In genomic region chr4:24780936-24781538, GRCh38 we compare ENCODE assay signal across 20 cellular contexts. TPM values are rescaled to one million over a fixed set of nuclear protein-coding genes. Genes with fewer than 3 reads are reported as not detected.
"Had no signal": no experiment of that assay in that cellular context is flagged by ENCODE, and none has a peak within 500 bp of the region (broad histone marks: within the 10 kb centered on the region; RNA-seq: fewer than 3 reads in every experiment).

No MANE protein-coding gene starts in this region.

- H3K27ac Mint-ChIP-seq: activated CD4-positive, alpha-beta memory T cell treated with anti-CD3 and anti-CD28 coated beads for 36 hours; activated naive CD8-positive, alpha-beta T cell; activated T-helper 1 cell treated with anti-CD3 and anti-CD28 coated beads, Interleukin-12 subunit alpha, Interleukin-12 subunit beta, Interleukin-2, Interleukin-4 antibody, amounts not matched to agents 30 ng/mL and 10 ng/mL and 1 ng/mL, durations not matched to agents 14 hours and 24 hours and 36 hours; naive thymus-derived CD4-positive, alpha-beta T cell; neural progenitor cell; T-helper 2 cell treated with Interferon-gamma antibody and Interleukin-4, amounts not matched to agents 5 μg/mL and 100 μg/mL, for 36 hours; WTC11 had no signal

- H3K27ac ChIP-seq: body of pancreas, left lung, neural progenitor cell had no signal

- H3K9ac ChIP-seq: neural progenitor cell had no signal

- H3K36me3 Mint-ChIP-seq: activated CD4-positive, alpha-beta memory T cell treated with anti-CD3 and anti-CD28 coated beads for 36 hours; activated naive CD8-positive, alpha-beta T cell; naive thymus-derived CD4-positive, alpha-beta T cell; neural progenitor cell had no signal

- DNase-seq: activated CD4-positive, alpha-beta memory T cell treated with anti-CD3 and anti-CD28 coated beads for 36 hours; activated CD4-positive, alpha-beta T cell treated with anti-CD3 and anti-CD28 coated beads for 4 hours; activated T-cell treated with anti-CD3 and anti-CD28 coated beads for 4 hours; amniotic stem cell; body of pancreas; caudate nucleus; head of caudate nucleus; left lung; naive thymus-derived CD4-positive, alpha-beta T cell; stimulated activated naive CD8-positive, alpha-beta T cell treated with anti-CD3 and anti-CD28 coated beads, Interleukin-15, Interleukin-2, amounts not matched to agents 100 U/mL and 50 U/mL, for 24 hours had no signal

- H3K9me3 ChIP-seq: body of pancreas, prostate gland, right atrium auricular region had no signal

- H3K9me3 Mint-ChIP-seq: activated CD4-positive, alpha-beta memory T cell treated with anti-CD3 and anti-CD28 coated beads for 36 hours; T-helper 2 cell treated with Interferon-gamma antibody and Interleukin-4, amounts not matched to agents 5 μg/mL and 100 μg/mL, for 36 hours had no signal

- H3K4me3 Mint-ChIP-seq: activated CD4-positive, alpha-beta memory T cell treated with anti-CD3 and anti-CD28 coated beads for 36 hours; activated naive CD8-positive, alpha-beta T cell; activated T-helper 1 cell treated with anti-CD3 and anti-CD28 coated beads, Interleukin-12 subunit alpha, Interleukin-12 subunit beta, Interleukin-2, Interleukin-4 antibody, amounts not matched to agents 30 ng/mL and 10 ng/mL and 1 ng/mL, durations not matched to agents 14 hours and 24 hours and 36 hours; naive thymus-derived CD4-positive, alpha-beta T cell; neural progenitor cell; T-helper 2 cell treated with Interferon-gamma antibody and Interleukin-4, amounts not matched to agents 5 μg/mL and 100 μg/mL, for 36 hours; WTC11 had no signal

- H3K4me3 ChIP-seq: body of pancreas, left lung, neural progenitor cell, prostate gland, right atrium auricular region, skin epidermis had no signal

- H3K4me2 ChIP-seq: neural progenitor cell had no signal

- ATAC-seq: body of pancreas; naive thymus-derived CD4-positive, alpha-beta T cell; stimulated activated naive CD8-positive, alpha-beta T cell treated with anti-CD3 and anti-CD28 coated beads, Interleukin-15, Interleukin-2, amounts not matched to agents 100 U/mL and 50 U/mL, for 24 hours; WTC11 had no signal

- H3K27me3 ChIP-seq: body of pancreas, left lung, neural progenitor cell, right atrium auricular region had no signal

- H3K4me1 ChIP-seq: body of pancreas, neural progenitor cell had no signal

- H3K4me1 Mint-ChIP-seq: naive thymus-derived CD4-positive, alpha-beta T cell; neural progenitor cell had no signal

- H3K36me3 ChIP-seq: left lung, neural progenitor cell, prostate gland, right atrium auricular region had no signal

RNA-seq across cellular contexts. Expression of gene SOD3, which starts 14.3 kb away (rescaled TPM):
- total RNA-seq: activated CD4-positive, alpha-beta memory T cell treated with anti-CD3 and anti-CD28 coated beads for 36 hours; activated T-helper 1 cell treated with anti-CD3 and anti-CD28 coated beads, Interleukin-12 subunit alpha, Interleukin-12 subunit beta, Interleukin-2, Interleukin-4 antibody, amounts not matched to agents 30 ng/mL and 10 ng/mL and 1 ng/mL, durations not matched to agents 14 hours and 24 hours and 36 hours; frontal cortex; naive thymus-derived CD4-positive, alpha-beta T cell had no signal
- polyA plus RNA-seq: keratinocyte; naive thymus-derived CD4-positive, alpha-beta T cell had no signal
